Comparison of ENCODE assay signal across 8 cellular contexts in the genomic region with DNA sequence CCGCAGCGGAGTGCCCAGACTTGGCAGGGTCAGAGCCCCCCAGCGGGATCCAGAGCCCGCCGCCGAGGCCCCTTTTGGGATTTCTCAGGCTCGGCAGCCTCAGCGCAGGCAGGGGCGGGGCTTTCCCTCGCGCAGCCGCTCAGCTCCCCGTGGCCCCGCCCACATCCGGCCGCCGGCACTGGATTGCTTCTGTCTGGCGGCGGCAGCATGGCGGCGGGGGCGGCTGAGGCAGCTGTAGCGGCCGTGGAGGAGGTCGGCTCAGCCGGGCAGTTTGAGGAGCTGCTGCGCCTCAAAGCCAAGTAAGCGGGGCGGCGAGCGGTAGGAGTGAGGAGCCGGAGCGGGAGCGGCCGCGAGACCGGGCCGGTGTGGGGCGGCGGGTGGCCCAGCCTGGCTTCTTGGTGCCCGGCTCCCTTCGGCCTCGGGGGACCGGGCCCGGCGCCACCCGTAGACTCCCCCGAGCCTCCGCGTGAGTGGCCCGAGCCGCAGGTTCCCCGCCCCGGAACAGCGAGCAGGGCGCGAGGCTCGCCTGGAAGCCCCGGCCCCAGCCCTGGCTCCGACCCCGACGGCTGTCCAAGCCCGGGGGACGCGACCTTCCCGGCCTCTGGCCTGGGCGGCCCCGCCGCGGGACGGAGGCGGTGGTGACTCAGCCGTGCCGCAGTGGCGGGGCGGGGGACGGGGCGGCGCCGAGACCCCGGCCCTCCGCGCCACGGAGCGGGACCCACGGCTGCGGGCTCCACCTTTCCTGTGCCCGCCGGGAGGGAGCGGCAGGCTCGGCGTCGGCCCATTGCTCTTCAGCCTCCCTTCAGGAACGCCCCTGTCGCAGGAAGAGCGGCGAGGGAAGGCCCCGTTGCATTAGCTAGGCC. TPM values are rescaled to one million over a fixed set of nuclear protein-coding genes. Genes with fewer than 3 reads are reported as not detected.
DNase-seq lines count a peak whose midpoint lies in the region; ATAC-seq and TF ChIP-seq lines count a peak whose summit lies in the region.

A gene (plus strand): TSS at position 178 of the 863 bp plus-strand sequence. CDS start 30 bp downstream, at position 208.

- H3K36me3 Mint-ChIP-seq in HFFc6 (ENCODE audit: low read depth), result peaks cover 14% of the 10 kb centered on the region

- H3K4me3 ChIP-seq in GM12864 (ENCODE audit: low read depth, low read length), result peak within 1 kb of the TSS; percentile 92
- peak within 1 kb of the TSS; percentile 86 to 92 for H3K4me3 ChIP-seq in prostate gland

- no peaks in the 10 kb centered on the region for H3K9me3 ChIP-seq in prostate gland

- H3K27ac ChIP-seq in prostate gland, result peak within 1 kb of the TSS; percentile 76 to 78

- TF ChIP-seq CTCF in GM12864 (IDR thresholded peaks at IDR 0.05; ENCODE audit: low read depth, low read length, missing control alignments), result no peak
- no peak for TF ChIP-seq CTCF in HFFc6 (IDR thresholded peaks at IDR 0.05)
- TF ChIP-seq CTCF in prostate gland (IDR thresholded peaks at IDR 0.05), result peak in 1 of 4 experiments; percentile 24

- no peaks in the 10 kb centered on the region for H3K9me3 Mint-ChIP-seq in HFFc6

- DNase-seq in GM12864 (ENCODE audit: low read depth), result no peak
- peak; percentile 67 for DNase-seq in HFFc6
- peak; percentile 55 for DNase-seq in NCI-H1092 (lab: John Stamatoyannopoulos, UW)
- peak; percentile 81 to 92 (median 85) for DNase-seq in T-helper 1 cell
- DNase-seq in amniotic stem cell (lab: John Stamatoyannopoulos, UW), result peak; percentile 61
- DNase-seq in left cardiac atrium, result peak; percentile 93
- DNase-seq in prostate gland (ENCODE audit: low spot score), result peak; percentile 86
- peak; percentile 89 for DNase-seq in ureter (ENCODE audit: low spot score)

- H3K27ac Mint-ChIP-seq in HFFc6, result peak within 1 kb of the TSS; percentile 87

- H3K4me1 Mint-ChIP-seq in HFFc6 (ENCODE audit: low read depth), result peaks cover 32% of the 10 kb centered on the region

- intact Hi-C loops in left cardiac atrium (cut with DNase I), result loop anchor here in 1 of 2 donors (1.0 kb wide), 1 partner anchor 25 kb away; no protein-coding TSS in a partner anchor
- intact Hi-C loops in prostate gland (cut with DNase I), result loop anchor here (2.0 kb wide), 1 partner anchor 26 kb away; a partner anchor contains a TSS

- H3K4me3 Mint-ChIP-seq in HFFc6, result peak within 1 kb of the TSS; percentile 95

- no peaks in the 10 kb centered on the region for H3K27me3 ChIP-seq in prostate gland (replicated peaks; ENCODE audit: insufficient read depth)

- WGBS in prostate gland, result 2% methylated on average over 56 of the region's 98 CpGs

- peaks cover 3% of the 10 kb centered on the region for H3K27me3 Mint-ChIP-seq in HFFc6 (ENCODE audit: insufficient read depth)

- ATAC-seq in left cardiac atrium, result peak; percentile 98

- TF ChIP-seq POLR2A in prostate gland (IDR thresholded peaks at IDR 0.05), result peak; percentile 75

- H3K4me1 ChIP-seq in prostate gland (replicated peaks), result peaks cover 9% of the 10 kb centered on the region

- H3K36me3 ChIP-seq in prostate gland, result no peaks in the 10 kb centered on the region

RNA-seq across cellular contexts. Expression of the gene that starts here (rescaled TPM):
- total RNA-seq in HFFc6 (2021; fragmentation: NEBNext Ultra II Directional; extraction: Animal tissue kit (Norgen Biotek cat#: 25700)), result 100 to 1,000 TPM in 5 of 6 experiments, 10 to 100 TPM in 1; 96.2 to 123 (median 112) TPM
- total RNA-seq in left cardiac atrium (10 to 100 TPM; 53.5 to 67.1 TPM), prostate gland (10 to 100 TPM; 32.6 to 40.7 TPM), ureter (71.9 TPM)
